10 cellular contexts compared by ENCODE assay signal in the genomic region with DNA sequence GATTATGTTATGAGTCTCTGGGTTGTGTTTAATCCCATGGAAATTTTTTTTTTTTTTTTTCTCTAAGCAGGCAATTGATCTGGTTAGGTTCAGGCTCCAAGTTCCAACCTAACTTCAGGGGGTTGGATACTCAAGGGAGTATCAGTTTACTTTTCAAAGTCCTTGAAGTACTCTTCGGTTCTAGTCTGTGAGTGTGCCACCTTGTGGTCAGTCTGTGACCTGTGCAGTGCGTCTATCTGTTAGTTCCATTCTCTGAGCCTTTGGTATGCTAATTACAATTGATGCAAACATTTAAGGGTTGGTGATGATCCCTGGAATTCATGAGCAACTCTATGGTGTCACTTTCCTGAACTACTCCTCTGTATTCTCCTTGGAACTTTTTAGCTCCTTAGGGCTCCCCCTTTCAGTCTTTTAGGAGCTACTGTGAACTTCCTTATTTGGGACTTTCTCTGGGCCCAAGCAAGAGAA.
A peak's percentile ranks its signal among the peaks of the same experiment; 100 is the strongest.
DNase-seq lines count a peak whose midpoint lies in the region; ATAC-seq, FAIRE-seq and TF ChIP-seq lines count a peak whose summit lies in the region.
"Had no signal": no experiment of that assay in that cellular context is flagged by ENCODE, and none has a peak within 500 bp of the region (broad histone marks: within the 10 kb centered on the region; RNA-seq: fewer than 3 reads in every experiment).

No MANE protein-coding gene starts in this region.

- no peak overlapping the region for H3K4me3 Mint-ChIP-seq in T-helper 2 cell treated with Interferon-gamma antibody and Interleukin-4, amounts not matched to agents 5 μg/mL and 100 μg/mL, for 36 hours
- H3K4me3 Mint-ChIP-seq: memory B cell had no signal

- DNase-seq in D721Med (ENCODE audit: insufficient read length, low spot score) (no peak), NCI-H82 treated with DMSO at 0.1 percent for 48 hours (lab: John Stamatoyannopoulos, UW; ENCODE audit: unreplicated experiment) (peak; percentile 16), epithelial cell of proximal tubule (ENCODE audit: low read depth) (no peak), psoas muscle (no peak)
- DNase-seq in T-helper 2 cell treated with Interferon-gamma antibody and Interleukin-4, amounts not matched to agents 5 μg/mL and 100 μg/mL, for 36 hours (ENCODE audit: low spot score), result no peak

- intact Hi-C loops in psoas muscle (cut with DNase I), result no loop called here

- peaks cover 13% of the 10 kb centered on the region for H3K9me3 Mint-ChIP-seq in T-helper 2 cell treated with Interferon-gamma antibody and Interleukin-4, amounts not matched to agents 5 μg/mL and 100 μg/mL, for 36 hours

- no peak overlapping the region for H3K27ac Mint-ChIP-seq in T-helper 2 cell treated with Interferon-gamma antibody and Interleukin-4, amounts not matched to agents 5 μg/mL and 100 μg/mL, for 36 hours
- H3K27ac Mint-ChIP-seq: memory B cell had no signal

- H3K27me3 ChIP-seq in psoas muscle (ENCODE audit: insufficient read depth in 3 of 3, low read length in 2 of 3), result no peaks in the 10 kb centered on the region
- H3K27me3 ChIP-seq: SJSA1 had no signal

- no peaks in the 10 kb centered on the region for H3K27me3 Mint-ChIP-seq in T-helper 2 cell treated with Interferon-gamma antibody and Interleukin-4, amounts not matched to agents 5 μg/mL and 100 μg/mL, for 36 hours (ENCODE audit: low read depth)
- H3K27me3 Mint-ChIP-seq: memory B cell had no signal

- no peak overlapping the region for H3K27ac ChIP-seq in psoas muscle
- H3K27ac ChIP-seq: SJSA1 had no signal

- no peaks in the 10 kb centered on the region for H3K36me3 ChIP-seq in psoas muscle (ENCODE audit: insufficient read depth in 1 of 2, low read depth in 1 of 2)
- H3K36me3 ChIP-seq: SJSA1 had no signal

- no peaks in the 10 kb centered on the region for H3K4me1 Mint-ChIP-seq in T-helper 2 cell treated with Interferon-gamma antibody and Interleukin-4, amounts not matched to agents 5 μg/mL and 100 μg/mL, for 36 hours (ENCODE audit: low read depth)
- H3K4me1 Mint-ChIP-seq: memory B cell had no signal

- ATAC-seq in GM21515 (IDR thresholded peaks at IDR 0.05; ENCODE audit: unreplicated experiment), result peak; percentile 58
- ATAC-seq in psoas muscle, result no peak
- ATAC-seq in HG03469 (IDR thresholded peaks at IDR 0.05; ENCODE audit: unreplicated experiment), result no peak
- no peak for ATAC-seq in HG02970 (IDR thresholded peaks at IDR 0.05; ENCODE audit: low FRiP score, unreplicated experiment)

- FAIRE-seq in D721Med (lab: Jason Lieb, UNC), result no peak

- no peaks in the 10 kb centered on the region for H3K4me1 ChIP-seq in psoas muscle

- 35 to 51% (median 43%) methylated on average over 2 of the region's 2 CpGs for WGBS in psoas muscle, 3 donors

- no peaks in the 10 kb centered on the region for H3K9me3 ChIP-seq in psoas muscle
- H3K9me3 ChIP-seq: SJSA1 had no signal

- H3K36me3 Mint-ChIP-seq in T-helper 2 cell treated with Interferon-gamma antibody and Interleukin-4, amounts not matched to agents 5 μg/mL and 100 μg/mL, for 36 hours (ENCODE audit: low read depth), result peaks cover 6% of the 10 kb centered on the region
- H3K36me3 Mint-ChIP-seq: memory B cell had no signal

- TF ChIP-seq CTCF in D721Med (IDR thresholded peaks at IDR 0.05; ENCODE audit: insufficient read depth, missing control alignments) (peak; percentile 35), epithelial cell of proximal tubule (conservative IDR thresholded peaks at IDR 0.05; ENCODE audit: low read depth, low read length) (peak; percentile 81), psoas muscle (IDR thresholded peaks at IDR 0.05) (peak; percentile 33)

- no peak overlapping the region for H3K4me3 ChIP-seq in epithelial cell of proximal tubule (ENCODE audit: low read depth, low read length)
- H3K4me3 ChIP-seq in psoas muscle, result no peak overlapping the region
- H3K4me3 ChIP-seq: SJSA1 had no signal
